27 cellular contexts compared by ENCODE assay signal in the genomic region with DNA sequence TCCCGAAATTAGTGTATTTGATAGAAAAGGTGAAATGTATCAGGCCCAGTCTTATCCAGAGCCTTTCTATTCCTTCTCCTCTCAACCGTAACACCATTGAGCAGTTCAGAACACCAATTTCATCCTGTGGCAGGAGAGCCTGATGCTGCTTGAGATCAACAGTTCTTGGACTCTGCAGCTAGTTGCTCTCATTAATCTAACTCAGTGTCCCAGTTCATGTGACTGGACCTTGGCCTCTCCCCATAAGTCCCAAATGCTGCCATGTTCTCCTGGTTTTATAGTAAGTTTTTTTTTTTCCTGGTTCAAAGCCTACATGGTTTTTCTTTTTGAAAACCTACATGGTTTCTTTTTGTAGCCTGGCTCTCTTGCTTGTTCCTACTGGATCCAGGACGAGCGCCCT.
"Had no signal": no experiment of that assay in that cellular context is flagged by ENCODE, and none has a peak within 500 bp of the region (broad histone marks: within the 10 kb centered on the region; RNA-seq: fewer than 3 reads in every experiment).

No MANE protein-coding gene starts in this region.

- H3K4me3 ChIP-seq: ascending aorta, cardiac muscle cell, MG63, SJCRH30, SK-N-MC had no signal

- H3K4me1 Mint-ChIP-seq: activated CD4-positive, alpha-beta T cell treated with anti-CD3 and anti-CD28 coated beads for 36 hours; activated CD4-positive, alpha-beta T cell treated with anti-CD3 and anti-CD28 coated beads, Interleukin-2, amount 10 ng/mL, durations not matched to agents 7 days and 5 days; activated naive CD4-positive, alpha-beta T cell treated with anti-CD3 and anti-CD28 coated beads, Interleukin-2, amount 10 ng/mL, durations not matched to agents 7 days and 5 days; activated naive CD8-positive, alpha-beta T cell treated with anti-CD3 and anti-CD28 coated beads, Interleukin-2, amount 50 U/mL, for 24 hours had no signal

- ATAC-seq: activated CD4-positive, alpha-beta T cell treated with anti-CD3 and anti-CD28 coated beads for 36 hours; activated CD8-positive, alpha-beta T cell treated with anti-CD3 and anti-CD28 coated beads, Interleukin-2, amount 10 ng/mL, durations not matched to agents 7 days and 5 days; activated naive CD8-positive, alpha-beta T cell treated with anti-CD3 and anti-CD28 coated beads, Interleukin-2, amount 50 U/mL, for 24 hours; activated T-cell treated with anti-CD3 and anti-CD28 coated beads, Interleukin-2, amount 50 U/mL, for 4 hours; Panc1 had no signal

- DNase-seq: activated CD4-positive, alpha-beta T cell treated with anti-CD3 and anti-CD28 coated beads for 36 hours; activated CD4-positive, alpha-beta T cell treated with anti-CD3 and anti-CD28 coated beads, Interleukin-2, amount 10 ng/mL, durations not matched to agents 7 days and 5 days; activated CD4-positive, alpha-beta T cell treated with anti-CD3 and anti-CD28 coated beads, Interleukin-2, amount 50 U/mL, for 48 hours; activated CD8-positive, alpha-beta T cell treated with anti-CD3 and anti-CD28 coated beads, Interleukin-2, amount 10 ng/mL, durations not matched to agents 7 days and 5 days; activated effector memory CD4-positive, alpha-beta T cell treated with Interleukin-2 at 50 U/mL for 16 hours; activated naive CD4-positive, alpha-beta T cell treated with anti-CD3 and anti-CD28 coated beads, Interleukin-2, amount 10 ng/mL, durations not matched to agents 7 days and 5 days; activated naive CD8-positive, alpha-beta T cell treated with anti-CD3 and anti-CD28 coated beads, Interleukin-2, amount 50 U/mL, for 24 hours; activated T-cell treated with anti-CD3 and anti-CD28 coated beads, Interleukin-2, amount 50 U/mL, for 4 hours; amniotic stem cell; Kasumi-1; KG1; MG63; NCI-H1092; NCI-H1436 treated with DMSO at 0.1 percent for 48 hours; NCI-H1694 treated with DMSO at 0.1 percent for 48 hours; NCI-H2029; NCI-H345; NCI-H524 treated with DMSO at 0.1 percent for 48 hours; SHP77; SJCRH30; T1000; WERI-Rb-1 had no signal

- H3K4me3 Mint-ChIP-seq: activated CD4-positive, alpha-beta T cell treated with anti-CD3 and anti-CD28 coated beads for 36 hours; activated CD4-positive, alpha-beta T cell treated with anti-CD3 and anti-CD28 coated beads, Interleukin-2, amount 10 ng/mL, durations not matched to agents 7 days and 5 days; activated CD8-positive, alpha-beta T cell treated with anti-CD3 and anti-CD28 coated beads, Interleukin-2, amount 10 ng/mL, durations not matched to agents 7 days and 5 days; activated naive CD4-positive, alpha-beta T cell treated with anti-CD3 and anti-CD28 coated beads, Interleukin-2, amount 10 ng/mL, durations not matched to agents 7 days and 5 days; activated naive CD8-positive, alpha-beta T cell; activated naive CD8-positive, alpha-beta T cell treated with anti-CD3 and anti-CD28 coated beads, Interleukin-2, amount 50 U/mL, for 24 hours; activated T-cell treated with anti-CD3 and anti-CD28 coated beads, Interleukin-2, amount 50 U/mL, for 4 hours had no signal

- H3K27ac Mint-ChIP-seq: activated CD4-positive, alpha-beta T cell treated with anti-CD3 and anti-CD28 coated beads for 36 hours; activated CD4-positive, alpha-beta T cell treated with anti-CD3 and anti-CD28 coated beads, Interleukin-2, amount 10 ng/mL, durations not matched to agents 7 days and 5 days; activated CD8-positive, alpha-beta T cell treated with anti-CD3 and anti-CD28 coated beads, Interleukin-2, amount 10 ng/mL, durations not matched to agents 7 days and 5 days; activated naive CD4-positive, alpha-beta T cell treated with anti-CD3 and anti-CD28 coated beads, Interleukin-2, amount 10 ng/mL, durations not matched to agents 7 days and 5 days; activated naive CD8-positive, alpha-beta T cell; activated naive CD8-positive, alpha-beta T cell treated with anti-CD3 and anti-CD28 coated beads, Interleukin-2, amount 50 U/mL, for 24 hours had no signal

- H3K9me3 Mint-ChIP-seq: activated CD4-positive, alpha-beta T cell treated with anti-CD3 and anti-CD28 coated beads, Interleukin-2, amount 10 ng/mL, durations not matched to agents 7 days and 5 days; activated naive CD4-positive, alpha-beta T cell treated with anti-CD3 and anti-CD28 coated beads, Interleukin-2, amount 10 ng/mL, durations not matched to agents 7 days and 5 days; activated naive CD8-positive, alpha-beta T cell treated with anti-CD3 and anti-CD28 coated beads, Interleukin-2, amount 50 U/mL, for 24 hours; activated T-cell treated with anti-CD3 and anti-CD28 coated beads, Interleukin-2, amount 50 U/mL, for 4 hours had no signal

- H3K27ac ChIP-seq: ascending aorta, cardiac muscle cell, SJCRH30, SK-N-MC, WERI-Rb-1 had no signal

- H3K27me3 Mint-ChIP-seq: activated CD4-positive, alpha-beta T cell treated with anti-CD3 and anti-CD28 coated beads for 36 hours; activated CD4-positive, alpha-beta T cell treated with anti-CD3 and anti-CD28 coated beads, Interleukin-2, amount 10 ng/mL, durations not matched to agents 7 days and 5 days; activated naive CD4-positive, alpha-beta T cell treated with anti-CD3 and anti-CD28 coated beads, Interleukin-2, amount 10 ng/mL, durations not matched to agents 7 days and 5 days; activated naive CD8-positive, alpha-beta T cell; activated naive CD8-positive, alpha-beta T cell treated with anti-CD3 and anti-CD28 coated beads, Interleukin-2, amount 50 U/mL, for 24 hours had no signal

- H3K36me3 ChIP-seq: ascending aorta, cardiac muscle cell, MG63, SJCRH30, WERI-Rb-1 had no signal

- H3K27me3 ChIP-seq: ascending aorta, MG63, SJCRH30 had no signal

- H3K9me3 ChIP-seq: ascending aorta, MG63, SJCRH30 had no signal

- H3K4me1 ChIP-seq: ascending aorta, SJCRH30 had no signal
